ENCODE assay signal across 29 cellular contexts in genomic region chr5:174315871-174316270, GRCh38.
"Had no signal": no experiment of that assay in that cellular context is flagged by ENCODE, and none has a peak within 500 bp of the region (broad histone marks: within the 10 kb centered on the region; RNA-seq: fewer than 3 reads in every experiment).

No MANE protein-coding gene starts in this region.

- H3K27ac ChIP-seq: adrenal gland, body of pancreas, esophagus muscularis mucosa, heart right ventricle, lower lobe of right lung, ovary, prostate gland, sigmoid colon, uterus had no signal

- H3K9me3 ChIP-seq: adrenal gland, body of pancreas, esophagus muscularis mucosa, heart right ventricle, lower lobe of right lung, ovary, prostate gland, sigmoid colon, uterus had no signal

- H3K27me3 ChIP-seq: adrenal gland, ovary, uterus had no signal

- H3K9me3 Mint-ChIP-seq: activated naive CD4-positive, alpha-beta T cell treated with anti-CD3 and anti-CD28 coated beads for 36 hours; activated naive CD8-positive, alpha-beta T cell treated with anti-CD3 and anti-CD28 coated beads for 36 hours; activated T-cell treated with anti-CD3 and anti-CD28 coated beads, Interleukin-2, amount 50 U/mL, for 72 hours; nephron progenitor cell; stimulated activated naive CD8-positive, alpha-beta T cell treated with anti-CD3 and anti-CD28 coated beads, Interleukin-15, amount 100 ng/mL, for 72 hours had no signal

- FAIRE-seq: colon, small intestine had no signal

- H3K36me3 Mint-ChIP-seq: activated naive CD8-positive, alpha-beta T cell treated with anti-CD3 and anti-CD28 coated beads for 36 hours; stimulated activated memory B cell treated with anti-CD40 and anti-IgM and Interleukin-4, amounts not matched to agents 10 μg/mL and 1 μg/mL and 100 μg/mL, for 72 hours; type B pancreatic cell had no signal

- H3K27ac Mint-ChIP-seq: activated naive CD4-positive, alpha-beta T cell treated with anti-CD3 and anti-CD28 coated beads for 36 hours; activated naive CD8-positive, alpha-beta T cell treated with anti-CD3 and anti-CD28 coated beads for 36 hours; activated T-cell treated with anti-CD3 and anti-CD28 coated beads, Interleukin-2, amount 50 U/mL, for 72 hours; nephron progenitor cell; stimulated activated memory B cell treated with anti-CD40 and anti-IgM and Interleukin-4, amounts not matched to agents 10 μg/mL and 1 μg/mL and 100 μg/mL, for 72 hours; stimulated activated naive CD8-positive, alpha-beta T cell treated with anti-CD3 and anti-CD28 coated beads, Interleukin-15, amount 100 ng/mL, for 72 hours; type B pancreatic cell had no signal

- H3K4me3 ChIP-seq: adrenal gland, body of pancreas, esophagus muscularis mucosa, heart right ventricle, lower lobe of right lung, ovary, prostate gland, sigmoid colon, uterus had no signal

- H3K4me3 Mint-ChIP-seq: activated naive CD4-positive, alpha-beta T cell treated with anti-CD3 and anti-CD28 coated beads for 36 hours; activated naive CD8-positive, alpha-beta T cell treated with anti-CD3 and anti-CD28 coated beads for 36 hours; activated T-cell treated with anti-CD3 and anti-CD28 coated beads, Interleukin-2, amount 50 U/mL, for 72 hours; nephron progenitor cell; stimulated activated memory B cell treated with anti-CD40 and anti-IgM and Interleukin-4, amounts not matched to agents 10 μg/mL and 1 μg/mL and 100 μg/mL, for 72 hours; stimulated activated naive CD8-positive, alpha-beta T cell treated with anti-CD3 and anti-CD28 coated beads, Interleukin-15, amount 100 ng/mL, for 72 hours; type B pancreatic cell had no signal

- H3K36me3 ChIP-seq: adrenal gland, esophagus muscularis mucosa, heart right ventricle, lower lobe of right lung, ovary, prostate gland, sigmoid colon, uterus had no signal

- H3K4me1 ChIP-seq: uterus had no signal

- DNase-seq: activated CD4-positive, alpha-beta T cell treated with anti-CD3 and anti-CD28 coated beads for 4 hours; activated CD4-positive, alpha-beta T cell treated with anti-CD3 and anti-CD28 coated beads, Interleukin-2, amount 50 U/mL, for 4 hours; activated naive CD4-positive, alpha-beta T cell treated with anti-CD3 and anti-CD28 coated beads for 36 hours; activated naive CD8-positive, alpha-beta T cell treated with anti-CD3 and anti-CD28 coated beads for 36 hours; activated T-cell treated with anti-CD3 and anti-CD28 coated beads for 4 hours; activated T-cell treated with anti-CD3 and anti-CD28 coated beads, Interleukin-2, amount 50 U/mL, for 72 hours; adrenal gland; body of pancreas; dermis blood vessel endothelial cell; effector CD4-positive, alpha-beta T cell; foreskin melanocyte; heart right ventricle; kidney glomerular epithelial cell; lower lobe of right lung; nephron progenitor cell; ovary; small intestine; stimulated activated CD4-positive, alpha-beta T cell treated with anti-CD3 and anti-CD28 coated beads, Interleukin-1b, Interleukin-23, amount 100 ng/mL, for 48 hours; stimulated activated CD4-positive, alpha-beta T cell treated with anti-CD3 and anti-CD28 coated beads, Interleukin-4, amount 100 ng/mL, for 4 hours; stimulated activated CD8-positive, alpha-beta memory T cell treated with anti-CD3 and anti-CD28 coated beads, Interleukin-4, amount 100 ng/mL, for 48 hours; stimulated activated naive CD8-positive, alpha-beta T cell treated with anti-CD3 and anti-CD28 coated beads, Interleukin-15, amount 100 ng/mL, for 72 hours; substantia nigra; uterus had no signal

- H3K4me1 Mint-ChIP-seq: activated naive CD8-positive, alpha-beta T cell treated with anti-CD3 and anti-CD28 coated beads for 36 hours; stimulated activated naive CD8-positive, alpha-beta T cell treated with anti-CD3 and anti-CD28 coated beads, Interleukin-15, amount 100 ng/mL, for 72 hours had no signal
